7 cellular contexts compared by ENCODE assay signal in genomic region chr18:23872701-23873550, GRCh38.
DNase-seq lines count a peak whose midpoint lies in the region; ATAC-seq lines count a peak whose summit lies in the region.

No MANE protein-coding gene starts in this region.

- no peaks in the 10 kb centered on the region for H3K27me3 Mint-ChIP-seq in activated T-helper 17 cell treated with anti-CD3 and anti-CD28 coated beads, Interleukin-2, amount 50 U/mL, for 72 hours

- peak; percentile 75 for ATAC-seq in activated T-helper 17 cell treated with anti-CD3 and anti-CD28 coated beads, Interleukin-2, amount 50 U/mL, for 72 hours (replicated peaks)
- ATAC-seq in stimulated activated effector memory CD8-positive, alpha-beta T cell treated with anti-CD3 and anti-CD28 coated beads, Interleukin-12 subunit alpha, Interleukin-12 subunit beta, amount 100 ng/mL, for 72 hours, result peak; percentile 72
- ATAC-seq in sciatic nerve, result no peak

- peak overlapping the region; percentile 53 for H3K4me3 Mint-ChIP-seq in activated T-helper 17 cell treated with anti-CD3 and anti-CD28 coated beads, Interleukin-2, amount 50 U/mL, for 72 hours
- H3K4me3 Mint-ChIP-seq in stimulated activated effector memory CD8-positive, alpha-beta T cell treated with anti-CD3 and anti-CD28 coated beads, Interleukin-12 subunit alpha, Interleukin-12 subunit beta, amount 100 ng/mL, for 72 hours, result peak overlapping the region; percentile 7

- no peak overlapping the region for H3K27ac Mint-ChIP-seq in activated T-helper 17 cell treated with anti-CD3 and anti-CD28 coated beads, Interleukin-2, amount 50 U/mL, for 72 hours
- H3K27ac Mint-ChIP-seq in stimulated activated effector memory CD8-positive, alpha-beta T cell treated with anti-CD3 and anti-CD28 coated beads, Interleukin-12 subunit alpha, Interleukin-12 subunit beta, amount 100 ng/mL, for 72 hours, result peak overlapping the region; percentile 75

- peaks cover 23% of the 10 kb centered on the region for H3K4me1 Mint-ChIP-seq in activated T-helper 17 cell treated with anti-CD3 and anti-CD28 coated beads, Interleukin-2, amount 50 U/mL, for 72 hours
- H3K4me1 Mint-ChIP-seq in stimulated activated effector memory CD8-positive, alpha-beta T cell treated with anti-CD3 and anti-CD28 coated beads, Interleukin-12 subunit alpha, Interleukin-12 subunit beta, amount 100 ng/mL, for 72 hours, result peaks cover 32% of the 10 kb centered on the region

- no peaks in the 10 kb centered on the region for H3K9me3 Mint-ChIP-seq in activated T-helper 17 cell treated with anti-CD3 and anti-CD28 coated beads, Interleukin-2, amount 50 U/mL, for 72 hours
- no peaks in the 10 kb centered on the region for H3K9me3 Mint-ChIP-seq in stimulated activated effector memory CD8-positive, alpha-beta T cell treated with anti-CD3 and anti-CD28 coated beads, Interleukin-12 subunit alpha, Interleukin-12 subunit beta, amount 100 ng/mL, for 72 hours

- intact Hi-C loops in sciatic nerve (cut with DNase I), result no loop called here

- DNase-seq in NCI-H69 (lab: John Stamatoyannopoulos, UW) (peak; percentile 98), kidney tubule cell (ENCODE audit: low spot score) (peak; percentile 95), RKO (ENCODE audit: low spot score) (no peak), Kasumi-1 (lab: John Stamatoyannopoulos, UW) (no peak), sciatic nerve (ENCODE audit: low spot score) (no peak)
- no peak for DNase-seq in stimulated activated effector memory CD8-positive, alpha-beta T cell treated with anti-CD3 and anti-CD28 coated beads, Interleukin-12 subunit alpha, Interleukin-12 subunit beta, amount 100 ng/mL, for 72 hours (ENCODE audit: low spot score in 2 of 2)

- H3K36me3 Mint-ChIP-seq in activated T-helper 17 cell treated with anti-CD3 and anti-CD28 coated beads, Interleukin-2, amount 50 U/mL, for 72 hours (ENCODE audit: low read depth), result no peaks in the 10 kb centered on the region
- H3K36me3 Mint-ChIP-seq in stimulated activated effector memory CD8-positive, alpha-beta T cell treated with anti-CD3 and anti-CD28 coated beads, Interleukin-12 subunit alpha, Interleukin-12 subunit beta, amount 100 ng/mL, for 72 hours, result no peaks in the 10 kb centered on the region

Comparison
In these comparisons a context has a peak if more than half of its experiments do, and no peak if none do; other contexts are left out.
1. DNase-seq: peak in NCI-H69 (single experiment) and kidney tubule cell (single experiment); none in stimulated activated effector memory CD8-positive, alpha-beta T cell treated with anti-CD3 and anti-CD28 coated beads, Interleukin-12 subunit alpha, Interleukin-12 subunit beta, amount 100 ng/mL, for 72 hours (0 of 2), RKO (single experiment), Kasumi-1 (0 of 2) and sciatic nerve (single experiment).